In the genomic region with DNA sequence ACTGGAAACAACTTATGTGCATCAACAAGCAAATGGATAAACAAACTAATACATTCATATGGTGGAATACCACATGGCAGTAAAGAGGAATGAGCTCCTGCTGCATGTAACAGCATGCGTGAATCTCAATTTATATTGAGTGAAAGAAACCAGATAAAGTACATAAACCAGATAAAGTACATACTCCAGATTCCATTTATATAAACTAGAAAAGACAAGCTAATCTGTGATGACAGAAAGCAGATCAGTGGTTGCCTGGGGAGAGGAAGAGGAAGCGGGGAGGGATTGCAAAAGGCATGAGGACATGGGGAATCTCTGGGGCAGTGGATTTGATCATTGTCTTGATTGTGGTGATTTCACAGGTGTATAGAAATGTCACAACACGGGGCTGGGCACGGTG, we compare ENCODE assay signal across 18 cellular contexts. TPM values are rescaled to one million over a fixed set of nuclear protein-coding genes. Genes with fewer than 3 reads are reported as not detected.
DNase-seq lines count a peak whose midpoint lies in the region; ATAC-seq lines count a peak whose summit lies in the region.
"Had no signal": no experiment of that assay in that cellular context is flagged by ENCODE, and none has a peak within 500 bp of the region (broad histone marks: within the 10 kb centered on the region; RNA-seq: fewer than 3 reads in every experiment).

No MANE protein-coding gene starts in this region.

- ATAC-seq in natural killer cell treated with Interleukin-12 subunit alpha and Interleukin-12 subunit beta and Interleukin-15 and Interleukin-18, amount 100 ng/mL, for 72 hours: no peak
- ATAC-seq in GM21737 (IDR thresholded peaks at IDR 0.05; ENCODE audit: unreplicated experiment): no peak
- ATAC-seq: naive thymus-derived CD8-positive, alpha-beta T cell had no signal

- H3K27ac Mint-ChIP-seq in dendritic cell treated with granulocyte-macrophage colony-stimulating factor and Interleukin-4, amounts not matched to agents 40 ng/mL and 50 ng/mL, for 4 days: peak overlapping the region; percentile 70
- peak overlapping the region; percentile 45 to 68 for H3K27ac Mint-ChIP-seq in natural killer cell treated with Interleukin-12 subunit alpha and Interleukin-12 subunit beta and Interleukin-15 and Interleukin-18, amount 100 ng/mL, for 72 hours

- intact Hi-C loops in dendritic cell treated with granulocyte-macrophage colony-stimulating factor and Interleukin-4, amounts not matched to agents 40 ng/mL and 50 ng/mL, for 4 days (cut with micrococcal nuclease): no loop called here

- peaks cover 19% of the 10 kb centered on the region for H3K36me3 Mint-ChIP-seq in dendritic cell treated with granulocyte-macrophage colony-stimulating factor and Interleukin-4, amounts not matched to agents 40 ng/mL and 50 ng/mL, for 4 days (ENCODE audit: low read depth)
- H3K36me3 Mint-ChIP-seq in natural killer cell treated with Interleukin-12 subunit alpha and Interleukin-12 subunit beta and Interleukin-15 and Interleukin-18, amount 100 ng/mL, for 72 hours: no peaks in the 10 kb centered on the region

- H3K4me1 Mint-ChIP-seq in dendritic cell treated with granulocyte-macrophage colony-stimulating factor and Interleukin-4, amounts not matched to agents 40 ng/mL and 50 ng/mL, for 4 days (ENCODE audit: low read depth): peaks cover 68% of the 10 kb centered on the region
- peaks cover 47 to 51% of the 10 kb centered on the region in 2 donors for H3K4me1 Mint-ChIP-seq in natural killer cell treated with Interleukin-12 subunit alpha and Interleukin-12 subunit beta and Interleukin-15 and Interleukin-18, amount 100 ng/mL, for 72 hours (ENCODE audit: low read depth in 2 of 2)

- no peak overlapping the region for H3K4me3 Mint-ChIP-seq in dendritic cell treated with granulocyte-macrophage colony-stimulating factor and Interleukin-4, amounts not matched to agents 40 ng/mL and 50 ng/mL, for 4 days
- no peak overlapping the region for H3K4me3 Mint-ChIP-seq in natural killer cell treated with Interleukin-12 subunit alpha and Interleukin-12 subunit beta and Interleukin-15 and Interleukin-18, amount 100 ng/mL, for 72 hours
- H3K4me3 Mint-ChIP-seq: naive thymus-derived CD8-positive, alpha-beta T cell had no signal

- H3K9me3 Mint-ChIP-seq in dendritic cell treated with granulocyte-macrophage colony-stimulating factor and Interleukin-4, amounts not matched to agents 40 ng/mL and 50 ng/mL, for 4 days: no peaks in the 10 kb centered on the region
- H3K9me3 Mint-ChIP-seq in natural killer cell treated with Interleukin-12 subunit alpha and Interleukin-12 subunit beta and Interleukin-15 and Interleukin-18, amount 100 ng/mL, for 72 hours: no peaks in the 10 kb centered on the region
- H3K9me3 Mint-ChIP-seq: naive thymus-derived CD8-positive, alpha-beta T cell had no signal

- DNase-seq in Kasumi-1 (lab: John Stamatoyannopoulos, UW) (peak; percentile 43 to 73), SKM-1 treated with dmso at 0.1 percent for 144 hours (lab: John Stamatoyannopoulos, UW; ENCODE audit: unreplicated experiment) (peak; percentile 73), iPS-NIHi7 (ENCODE audit: extremely low spot score) (no peak), NCI-H2029 treated with DMSO at 0.1 percent for 48 hours (lab: John Stamatoyannopoulos, UW) (no peak)
- DNase-seq in natural killer cell treated with Interleukin-12 subunit alpha and Interleukin-12 subunit beta and Interleukin-15 and Interleukin-18, amount 100 ng/mL, for 72 hours (ENCODE audit: low spot score): no peak
- DNase-seq: activated CD8-positive, alpha-beta memory T cell treated with anti-CD3 and anti-CD28 coated beads for 24 hours; activated naive CD4-positive, alpha-beta T cell treated with Interleukin-2 at 50 U/mL for 16 hours; EL; glutamatergic neuron; left cardiac atrium; naive thymus-derived CD8-positive, alpha-beta T cell; NCI-H1436; NCI-H524 treated with DMSO at 0.1 percent for 48 hours; stimulated activated CD4-positive, alpha-beta T cell treated with anti-CD3 and anti-CD28 coated beads, Interleukin-2, amount 100 ng/mL, for 24 hours; T-helper 9 cell; uterus had no signal

- no peaks in the 10 kb centered on the region for H3K27me3 Mint-ChIP-seq in dendritic cell treated with granulocyte-macrophage colony-stimulating factor and Interleukin-4, amounts not matched to agents 40 ng/mL and 50 ng/mL, for 4 days
- H3K27me3 Mint-ChIP-seq in natural killer cell treated with Interleukin-12 subunit alpha and Interleukin-12 subunit beta and Interleukin-15 and Interleukin-18, amount 100 ng/mL, for 72 hours: no peaks in the 10 kb centered on the region
- H3K27me3 Mint-ChIP-seq: naive thymus-derived CD8-positive, alpha-beta T cell had no signal

RNA-seq across cellular contexts. Expression of gene LIMD1, which starts 34.2 kb away (rescaled TPM):
- 10 to 100 TPM; 34.4 to 71.4 TPM for total RNA-seq in natural killer cell treated with Interleukin-12 subunit alpha and Interleukin-12 subunit beta and Interleukin-15 and Interleukin-18, amount 100 ng/mL, for 72 hours

Comparison
In these comparisons a context has a peak if more than half of its experiments do, and no peak if none do; other contexts are left out.
1. DNase-seq: peak in Kasumi-1 (2 of 2) and SKM-1 treated with dmso at 0.1 percent for 144 hours (single experiment); none in natural killer cell treated with Interleukin-12 subunit alpha and Interleukin-12 subunit beta and Interleukin-15 and Interleukin-18, amount 100 ng/mL, for 72 hours (single experiment), iPS-NIHi7 (single experiment) and NCI-H2029 treated with DMSO at 0.1 percent for 48 hours (single experiment).